In genomic region chr2:98899041-98899702, GRCh38 we compare ENCODE assay signal across 16 cellular contexts. TPM values are rescaled to one million over a fixed set of nuclear protein-coding genes. Genes with fewer than 3 reads are reported as not detected.
DNase-seq lines count a peak whose midpoint lies in the region; ATAC-seq and TF ChIP-seq lines count a peak whose summit lies in the region.
"Had no signal": no experiment of that assay in that cellular context is flagged by ENCODE, and none has a peak within 500 bp of the region (broad histone marks: within the 10 kb centered on the region; RNA-seq: fewer than 3 reads in every experiment).

No MANE protein-coding gene starts in this region.

- H3K4me3 Mint-ChIP-seq in brain (no peak overlapping the region), natural killer cell (no peak overlapping the region)

- H3K9me3 Mint-ChIP-seq in brain (peaks cover 0 to 2% (median 0%) of the 10 kb centered on the region in 5 experiments), natural killer cell (no peaks in the 10 kb centered on the region)

- H3K4me1 ChIP-seq in trophoblast cell (ENCODE audit: control insufficient read depth in 1 of 2, insufficient read depth in 2 of 2, low read length in 2 of 2): no peaks in the 10 kb centered on the region
- H3K4me1 ChIP-seq: tibial artery had no signal

- no peak overlapping the region for H4K91ac ChIP-seq in trophoblast cell (ENCODE audit: low read depth, low read length)

- H3K27me3 Mint-ChIP-seq in brain: no peaks in the 10 kb centered on the region
- peaks cover 7 to 14% of the 10 kb centered on the region in 2 donors for H3K27me3 Mint-ChIP-seq in natural killer cell (ENCODE audit: low read depth in 2 of 2)

- no peaks in the 10 kb centered on the region for H3K79me1 ChIP-seq in trophoblast cell (ENCODE audit: low read length)

- H2AFZ ChIP-seq in trophoblast cell (ENCODE audit: insufficient read depth, low read length, poor library complexity): no peak overlapping the region

- H2BK5ac ChIP-seq in trophoblast cell (ENCODE audit: low read depth, low read length, poor library complexity): no peak overlapping the region

- no CpG with 5 or more reads among the region's 5 CpGs for WGBS in trophoblast cell (ENCODE audit: extremely low coverage, insufficient coverage, insufficient read length)

- no peak overlapping the region for H3K23ac ChIP-seq in trophoblast cell (ENCODE audit: low read length)

- peak overlapping the region in 3 of 5 experiments; percentile 9 to 49 (median 10) for H3K27ac Mint-ChIP-seq in brain
- H3K27ac Mint-ChIP-seq in natural killer cell: no peak overlapping the region

- no peak overlapping the region for H3K9ac ChIP-seq in trophoblast cell (ENCODE audit: low read length)
- H3K9ac ChIP-seq: BLaER1 treated with 17β-estradiol and CSF1 and Interleukin-3, amounts not matched to agents 10 nM and 100 nM had no signal

- H4K8ac ChIP-seq in trophoblast cell (ENCODE audit: low read depth, low read length): no peak overlapping the region

- H3K27ac ChIP-seq in trophoblast cell (ENCODE audit: low read depth, low read length): no peak overlapping the region
- H3K27ac ChIP-seq: BLaER1 treated with 17β-estradiol and CSF1 and Interleukin-3, amounts not matched to agents 10 nM and 100 nM; tibial artery had no signal

- H3K36me3 Mint-ChIP-seq in brain (no peaks in the 10 kb centered on the region), natural killer cell (no peaks in the 10 kb centered on the region)

- H3K18ac ChIP-seq in trophoblast cell (ENCODE audit: low read length): no peak overlapping the region

- H3K36me3 ChIP-seq in trophoblast cell (ENCODE audit: control insufficient read depth in 1 of 2, insufficient read depth in 2 of 2, low read length in 2 of 2): no peaks in the 10 kb centered on the region
- H3K36me3 ChIP-seq: BLaER1 treated with 17β-estradiol and CSF1 and Interleukin-3, amounts not matched to agents 10 nM and 100 nM; tibial artery had no signal

- no peak overlapping the region for H2AK5ac ChIP-seq in trophoblast cell (ENCODE audit: low read length)

- H3K4me3 ChIP-seq in trophoblast cell (ENCODE audit: low read depth, low read length): no peak overlapping the region
- H3K4me3 ChIP-seq: BLaER1 treated with 17β-estradiol and CSF1 and Interleukin-3, amounts not matched to agents 10 nM and 100 nM; tibial artery had no signal

- TF ChIP-seq CTCF in brain (conservative IDR thresholded peaks at IDR 0.05) (no peak), natural killer cell (IDR thresholded peaks at IDR 0.05) (no peak)

- no peak overlapping the region for H3K4ac ChIP-seq in trophoblast cell (ENCODE audit: low read depth, low read length)

- ATAC-seq in natural killer cell: no peak
- no peak for ATAC-seq in left colon

- no peak overlapping the region for H2BK12ac ChIP-seq in trophoblast cell (ENCODE audit: low read length)

- peak; percentile 48 for DNase-seq in NCI-H2196 (lab: John Stamatoyannopoulos, UW; ENCODE audit: unreplicated experiment)
- DNase-seq in NCI-H2196 treated with DMSO at 0.1 percent for 48 hours (lab: John Stamatoyannopoulos, UW; ENCODE audit: unreplicated experiment): no peak
- peak; percentile 62 for DNase-seq in NCI-H187 treated with DMSO at 0.1 percent for 48 hours (lab: John Stamatoyannopoulos, UW)
- peak; percentile 63 to 77 for DNase-seq in trophoblast cell
- DNase-seq in natural killer cell: no peak
- no peak for DNase-seq in GM03348 (ENCODE audit: low spot score)
- no peak for DNase-seq in left colon
- DNase-seq: activated CD4-positive, CD25-positive, alpha-beta regulatory T cell; central memory CD4-positive, alpha-beta T cell; midbrain; NCI-H1048; NCI-H524 treated with DMSO at 0.1 percent for 48 hours; stimulated activated CD4-positive, alpha-beta T cell treated with anti-CD3 and anti-CD28 coated beads, Interleukin-12 subunit alpha, Interleukin-12 subunit beta, amount 100 ng/mL, for 4 hours; tibial artery had no signal

- intact Hi-C loops in natural killer cell (cut with micrococcal nuclease): no loop called here
- intact Hi-C loops in left colon (cut with DNase I, micrococcal nuclease): no loop called here

- no peak overlapping the region for H3K14ac ChIP-seq in trophoblast cell (ENCODE audit: low read length)

- no peak overlapping the region for H4K12ac ChIP-seq in trophoblast cell (ENCODE audit: low read depth, low read length)

- no peaks in the 10 kb centered on the region for H3K79me2 ChIP-seq in trophoblast cell (ENCODE audit: control insufficient read depth, insufficient read depth, low read length, poor library complexity)

- H2BK120ac ChIP-seq in trophoblast cell (ENCODE audit: insufficient read depth, low read length, poor library complexity): no peak overlapping the region

- no peaks in the 10 kb centered on the region for H3K27me3 ChIP-seq in trophoblast cell (ENCODE audit: insufficient read depth, low read length)
- H3K27me3 ChIP-seq: BLaER1 treated with 17β-estradiol and CSF1 and Interleukin-3, amounts not matched to agents 10 nM and 100 nM; tibial artery had no signal

- H3K4me1 Mint-ChIP-seq in brain (peaks cover 35% of the 10 kb centered on the region), natural killer cell (no peaks in the 10 kb centered on the region)

- no peaks in the 10 kb centered on the region for H3K9me3 ChIP-seq in trophoblast cell (ENCODE audit: insufficient read depth, low read depth, low read length)
- H3K9me3 ChIP-seq: BLaER1 treated with 17β-estradiol and CSF1 and Interleukin-3, amounts not matched to agents 10 nM and 100 nM; tibial artery had no signal

- H3K4me2 ChIP-seq in trophoblast cell (ENCODE audit: low read length): no peak overlapping the region
- H3K4me2 ChIP-seq: BLaER1 treated with 17β-estradiol and CSF1 and Interleukin-3, amounts not matched to agents 10 nM and 100 nM had no signal

RNA-seq across cellular contexts. Expression of gene CRACDL, which starts 36.9 kb away (rescaled TPM):
- 40.7 TPM for polyA plus RNA-seq in brain (ENCODE audit: insufficient read depth, low read depth, low replicate concordance)
- 0.12 and 0.29 TPM in 2 replicates for polyA plus RNA-seq in trophoblast cell (2013)
- under 1 TPM; 0.09 to 0.40 (median 0.11) TPM for total RNA-seq in natural killer cell
- 10 to 100 TPM; 14.8 to 22.4 TPM for total RNA-seq in left colon

Comparison
In these comparisons a context has a peak if more than half of its experiments do, and no peak if none do; other contexts are left out.
1. DNase-seq: peak in NCI-H2196 (single experiment), NCI-H187 treated with DMSO at 0.1 percent for 48 hours (single experiment) and trophoblast cell (2 of 2); none in NCI-H2196 treated with DMSO at 0.1 percent for 48 hours (single experiment), natural killer cell (single experiment), GM03348 (single experiment) and left colon (0 of 2).
2. H3K27ac Mint-ChIP-seq: peak in brain (3 of 5); none in natural killer cell (0 of 2).
3. RNA of gene CRACDL, which starts 36.9 kb away (total RNA-seq): 14.8 to 22.4 TPM in left colon; 0.09 to 0.40 TPM in natural killer cell; every median in the first group is over 10 times any median in the second.